1 cellular context compared by ENCODE assay signal in genomic region chr19:13146763-13147563, GRCh38.
TF ChIP-seq lines count a peak whose summit lies in the region.

No MANE protein-coding gene starts in this region.

TF ChIP-seq in endothelial cell of umbilical vein, 7 proteins besides CTCF, POLR2A, EP300 and RAD21:
- no peak for TF ChIP-seq POLR2AphosphoS5 (IDR thresholded peaks at IDR 0.05; ENCODE audit: insufficient read depth, low read depth, low read length)
TF ChIP-seq in endothelial cell of umbilical vein: peak in this region for 0.
